In genomic region chr18:4454548-4455112, GRCh38 we compare ENCODE assay signal across 9 cellular contexts. TPM values are rescaled to one million over a fixed set of nuclear protein-coding genes. Genes with fewer than 3 reads are reported as not detected.
DNase-seq lines count a peak whose midpoint lies in the region; ATAC-seq and TF ChIP-seq lines count a peak whose summit lies in the region.
"Had no signal": no experiment of that assay in that cellular context is flagged by ENCODE, and none has a peak within 500 bp of the region (broad histone marks: within the 10 kb centered on the region; RNA-seq: fewer than 3 reads in every experiment).

No MANE protein-coding gene starts in this region.

- H3K4me1 ChIP-seq in HUES64 (ENCODE audit: insufficient read depth, low read length), result peaks cover 32% of the 10 kb centered on the region
- H3K4me1 ChIP-seq in gastroesophageal sphincter, result peaks cover 0 to 22% (median 3%) of the 10 kb centered on the region in 3 donors

- TF ChIP-seq POLR2A in gastroesophageal sphincter (IDR thresholded peaks at IDR 0.05), result no peak

- H3K27me3 ChIP-seq in HUES64 (ENCODE audit: insufficient read depth, low read length) (peaks cover 31% of the 10 kb centered on the region), gastroesophageal sphincter (peaks cover 70% of the 10 kb centered on the region)

- WGBS in HUES64, result under 1% methylated on average over 64 of the region's 65 CpGs
- 0% methylated on average over 4 to 18 of the region's 65 CpGs for WGBS in gastroesophageal sphincter (ENCODE audit: low coverage in 1 of 2), 2 donors

- no peak for TF ChIP-seq CTCF in gastroesophageal sphincter (IDR thresholded peaks at IDR 0.05)
- TF ChIP-seq CTCF in retinal pigment epithelial cell (conservative IDR thresholded peaks at IDR 0.05; ENCODE audit: low read depth, low read length), result no peak

- H3K9me3 ChIP-seq in HUES64 (ENCODE audit: insufficient read depth, low read depth, low read length) (no peaks in the 10 kb centered on the region), gastroesophageal sphincter (no peaks in the 10 kb centered on the region)

- H3K27ac ChIP-seq in HUES64 (ENCODE audit: low read depth, low read length), result peak overlapping the region; percentile 78; the same call in 1 of the 2 replicates
- H3K27ac ChIP-seq in gastroesophageal sphincter, result no peak overlapping the region
- H3K27ac ChIP-seq: epithelial cell of prostate had no signal

- no peak for TF ChIP-seq EP300 in gastroesophageal sphincter (IDR thresholded peaks at IDR 0.05)

- peak overlapping the region; percentile 91 for H3K9ac ChIP-seq in HUES64 (ENCODE audit: low read depth, low read length)

- H3K36me3 ChIP-seq in HUES64 (ENCODE audit: insufficient read depth, low read length) (no peaks in the 10 kb centered on the region), gastroesophageal sphincter (no peaks in the 10 kb centered on the region)

- DNase-seq in retinal pigment epithelial cell (ENCODE audit: low read depth) (no peak), NCI-H2196 treated with DMSO at 0.1 percent for 48 hours (lab: John Stamatoyannopoulos, UW; ENCODE audit: unreplicated experiment) (no peak), NK-92 (lab: John Stamatoyannopoulos, UW; ENCODE audit: unreplicated experiment) (no peak)
- DNase-seq in stimulated activated CD4-positive, alpha-beta T cell treated with anti-CD3 and anti-CD28 coated beads, Interleukin-2, amount 100 ng/mL, for 24 hours, result no peak

- H3K4me3 ChIP-seq in HUES64 (ENCODE audit: low read length) (peak overlapping the region; percentile 92), gastroesophageal sphincter (peak overlapping the region in 1 of 2 donors; percentile 44), retinal pigment epithelial cell (ENCODE audit: low read length) (peak overlapping the region; percentile 45)

- ATAC-seq in GM19023 (IDR thresholded peaks at IDR 0.05; ENCODE audit: unreplicated experiment) (peak; percentile 27), gastroesophageal sphincter (peak; percentile 18), GM21825 (IDR thresholded peaks at IDR 0.05; ENCODE audit: unreplicated experiment) (no peak)

RNA-seq across cellular contexts. Expression of gene DLGAP1, which starts 0.5 kb away (rescaled TPM):
- 7.4 TPM for polyA plus RNA-seq in HUES64 (2013, experiment 1 of 2)
- 7.2 TPM for polyA plus RNA-seq in HUES64 (2013, experiment 2 of 2)
- 1 to 10 TPM in 1 of 4 donors, under 1 TPM in 3; 0.22 to 1.5 (median 0.56) TPM for total RNA-seq in gastroesophageal sphincter
